Comparison of ENCODE assay signal across 15 cellular contexts in the genomic region with DNA sequence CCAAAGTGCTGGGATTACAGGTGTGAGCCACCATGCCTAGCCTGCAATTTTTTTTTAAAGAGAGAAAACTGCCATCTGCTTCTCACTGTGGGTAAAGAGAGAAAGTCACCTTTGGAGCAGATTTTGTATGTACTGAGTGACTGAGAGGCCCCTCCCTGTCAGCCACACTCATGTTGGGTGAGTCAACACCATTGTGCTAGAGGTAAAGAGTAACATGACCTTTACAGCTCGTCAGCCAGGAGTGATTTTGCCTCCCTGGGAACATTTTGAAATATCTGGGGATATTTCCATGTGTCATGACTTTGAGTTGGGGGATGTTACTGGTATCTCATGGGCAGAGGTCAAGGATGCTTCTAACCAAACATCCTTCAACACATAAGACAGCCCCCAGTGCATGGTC.
DNase-seq lines count a peak whose midpoint lies in the region; ATAC-seq, FAIRE-seq and TF ChIP-seq lines count a peak whose summit lies in the region.
"Had no signal": no experiment of that assay in that cellular context is flagged by ENCODE, and none has a peak within 500 bp of the region (broad histone marks: within the 10 kb centered on the region; RNA-seq: fewer than 3 reads in every experiment).

No MANE protein-coding gene starts in this region.

- H3K36me3 Mint-ChIP-seq in activated T-cell treated with anti-CD3 and anti-CD28 coated beads, Interleukin-2, amount 50 U/mL, for 24 hours (ENCODE audit: low read depth) = no peaks in the 10 kb centered on the region
- peaks cover 0 to 8% (median 0%) of the 10 kb centered on the region in 3 donors for H3K36me3 Mint-ChIP-seq in naive thymus-derived CD8-positive, alpha-beta T cell

- POLR2A ChIA-PET in naive thymus-derived CD8-positive, alpha-beta T cell (lab: Charles Lee) = no interaction called here

- TF ChIP-seq CTCF in esophagus squamous epithelium (IDR thresholded peaks at IDR 0.05) = no peak

- H3K4me1 ChIP-seq in esophagus squamous epithelium = peaks cover 0 to 9% (median 0%) of the 10 kb centered on the region in 3 donors
- H3K4me1 ChIP-seq: ascending aorta, HAP-1 had no signal

- H3K4me3 ChIP-seq in esophagus squamous epithelium = no peak overlapping the region
- H3K4me3 ChIP-seq: ascending aorta, HAP-1, smooth muscle cell had no signal

- peak overlapping the region in 1 of 4 donors; percentile 42 for H3K27ac ChIP-seq in esophagus squamous epithelium
- H3K27ac ChIP-seq: ascending aorta had no signal

- ATAC-seq in naive thymus-derived CD8-positive, alpha-beta T cell = no peak

- H3K9me3 ChIP-seq in esophagus squamous epithelium = no peaks in the 10 kb centered on the region
- H3K9me3 ChIP-seq: ascending aorta, HAP-1 had no signal

- FAIRE-seq in RCC 7860 (lab: Jason Lieb, UNC) (peak; percentile 55), HTR-8/SVneo (lab: Jason Lieb, UNC) (no peak)

- peaks cover 2% of the 10 kb centered on the region for H3K4me1 Mint-ChIP-seq in activated T-cell treated with anti-CD3 and anti-CD28 coated beads, Interleukin-2, amount 50 U/mL, for 24 hours (ENCODE audit: low read depth)
- H3K4me1 Mint-ChIP-seq in naive thymus-derived CD8-positive, alpha-beta T cell = peaks cover 0 to 5% (median 0%) of the 10 kb centered on the region in 4 donors

- peak; percentile 43 for DNase-seq in A172 (ENCODE audit: low spot score)
- DNase-seq in HT-29 (ENCODE audit: low spot score) = peak; percentile 43
- peak; percentile 55 for DNase-seq in RCC 7860 (ENCODE audit: low spot score)
- peak; percentile 63 for DNase-seq in kidney glomerular epithelial cell (lab: John Stamatoyannopoulos, UW)
- DNase-seq in activated T-cell treated with anti-CD3 and anti-CD28 coated beads, Interleukin-2, amount 50 U/mL, for 24 hours = no peak
- DNase-seq in esophagus squamous epithelium (lab: John Stamatoyannopoulos, UW) = no peak
- no peak for DNase-seq in naive thymus-derived CD8-positive, alpha-beta T cell
- DNase-seq in HTR-8/SVneo (ENCODE audit: insufficient read length, low spot score) = no peak
- DNase-seq: activated CD4-positive, alpha-beta T cell treated with anti-CD3 and anti-CD28 coated beads for 4 hours; activated T-cell treated with anti-CD3 and anti-CD28 coated beads, Interleukin-2, amount 50 U/mL, for 48 hours; dermis blood vessel endothelial cell; T-helper 2 cell had no signal

- no peak overlapping the region for H3K4me3 Mint-ChIP-seq in activated T-cell treated with anti-CD3 and anti-CD28 coated beads, Interleukin-2, amount 50 U/mL, for 24 hours
- no peak overlapping the region for H3K4me3 Mint-ChIP-seq in naive thymus-derived CD8-positive, alpha-beta T cell

- H3K9me3 Mint-ChIP-seq in activated T-cell treated with anti-CD3 and anti-CD28 coated beads, Interleukin-2, amount 50 U/mL, for 24 hours = peaks cover 5% of the 10 kb centered on the region
- peaks cover 0 to 11% (median 6%) of the 10 kb centered on the region in 9 donors for H3K9me3 Mint-ChIP-seq in naive thymus-derived CD8-positive, alpha-beta T cell

- peaks cover 0 to 23% (median 0%) of the 10 kb centered on the region in 4 donors for H3K27me3 ChIP-seq in esophagus squamous epithelium
- H3K27me3 ChIP-seq: ascending aorta had no signal

- H3K27ac Mint-ChIP-seq in activated T-cell treated with anti-CD3 and anti-CD28 coated beads, Interleukin-2, amount 50 U/mL, for 24 hours = no peak overlapping the region
- H3K27ac Mint-ChIP-seq in naive thymus-derived CD8-positive, alpha-beta T cell = no peak overlapping the region

- intact Hi-C loops in esophagus squamous epithelium (cut with DNase I) = no loop called here

- TF ChIP-seq POLR2A in esophagus squamous epithelium (IDR thresholded peaks at IDR 0.05) = no peak

- H3K27me3 Mint-ChIP-seq in activated T-cell treated with anti-CD3 and anti-CD28 coated beads, Interleukin-2, amount 50 U/mL, for 24 hours = peaks cover 26% of the 10 kb centered on the region
- H3K27me3 Mint-ChIP-seq in naive thymus-derived CD8-positive, alpha-beta T cell = peaks cover 8 to 35% (median 15%) of the 10 kb centered on the region in 5 donors

- no peaks in the 10 kb centered on the region for H3K36me3 ChIP-seq in esophagus squamous epithelium
- H3K36me3 ChIP-seq: ascending aorta, HAP-1 had no signal

- 20 to 29% methylated on average over 1 of the region's 1 CpG for WGBS in esophagus squamous epithelium, 2 donors

Comparison
In these comparisons a context has a peak if more than half of its experiments do, and no peak if none do; other contexts are left out.
1. DNase-seq: peak in A172 (single experiment), HT-29 (single experiment), RCC 7860 (single experiment) and kidney glomerular epithelial cell (single experiment); none in activated T-cell treated with anti-CD3 and anti-CD28 coated beads, Interleukin-2, amount 50 U/mL, for 24 hours (single experiment), esophagus squamous epithelium (single experiment), naive thymus-derived CD8-positive, alpha-beta T cell (0 of 10) and HTR-8/SVneo (single experiment).